16 cellular contexts compared by ENCODE assay signal in the genomic region with DNA sequence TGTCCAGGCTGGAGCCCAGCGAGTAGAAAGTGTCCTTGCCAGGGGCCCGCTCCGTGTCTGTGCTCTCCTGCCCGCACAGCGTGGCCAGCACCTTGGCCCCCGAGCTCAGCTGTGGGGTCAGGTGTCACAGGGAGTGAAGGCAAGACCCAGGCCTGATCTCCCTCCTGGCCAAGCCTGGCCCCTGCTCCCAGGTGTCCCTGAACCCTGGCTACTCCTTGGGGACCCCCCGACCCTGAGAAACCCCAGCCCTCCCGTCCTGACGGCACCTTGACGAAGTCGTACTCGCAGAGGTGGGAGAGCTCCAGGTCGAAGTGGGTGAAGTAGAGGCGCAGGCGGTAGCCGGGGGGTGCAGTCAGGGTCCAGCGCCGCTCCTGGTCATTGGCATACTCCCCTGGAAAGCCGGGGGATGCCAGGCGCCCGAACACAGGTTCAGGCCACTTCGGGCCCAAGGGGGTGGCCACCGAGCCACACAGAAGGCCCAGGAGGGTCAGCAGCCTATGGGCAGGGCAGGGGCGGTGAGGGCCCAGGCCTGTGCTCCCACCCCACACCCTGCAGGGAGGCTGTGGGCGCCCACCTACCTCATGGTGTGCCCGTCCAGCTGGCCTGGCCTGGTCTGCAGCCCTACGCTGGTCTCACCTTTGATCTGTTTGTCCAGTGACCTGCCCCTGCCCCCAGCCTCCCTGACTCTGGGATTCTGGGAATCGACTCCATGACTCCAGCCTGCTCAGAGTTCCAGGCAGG. TPM values are rescaled to one million over a fixed set of nuclear protein-coding genes. Genes with fewer than 3 reads are reported as not detected.
DNase-seq lines count a peak whose midpoint lies in the region; ATAC-seq and TF ChIP-seq lines count a peak whose summit lies in the region.
"Had no signal": no experiment of that assay in that cellular context is flagged by ENCODE, and none has a peak within 500 bp of the region (broad histone marks: within the 10 kb centered on the region; RNA-seq: fewer than 3 reads in every experiment).

A gene (minus strand): TSS at position 615 of the 741 bp plus-strand sequence. CDS start 32 bp downstream, at position 583.

- no peak within 1 kb of the TSS for H2AFZ ChIP-seq in neural progenitor cell (replicated peaks)

- H3K9ac ChIP-seq in neural progenitor cell = no peak within 1 kb of the TSS
- H3K9ac ChIP-seq: BLaER1 treated with 17β-estradiol and CSF1 and Interleukin-3, amounts not matched to agents 10 nM and 100 nM had no signal

- H3K27ac ChIP-seq in right cardiac atrium (ENCODE audit: low read length) = no peak within 1 kb of the TSS
- no peak within 1 kb of the TSS for H3K27ac ChIP-seq in right atrium auricular region
- no peak within 1 kb of the TSS for H3K27ac ChIP-seq in neural progenitor cell
- H3K27ac ChIP-seq: BLaER1 treated with 17β-estradiol and CSF1 and Interleukin-3, amounts not matched to agents 10 nM and 100 nM had no signal

- 92% methylated on average over 28 of the region's 28 CpGs for whole genome bisulfite sequencing in right cardiac atrium

- no peaks in the 10 kb centered on the region for H3K79me2 ChIP-seq in neural progenitor cell (ENCODE audit: low read depth)

- H3K4me3 Mint-ChIP-seq in neural progenitor cell = peak within 1 kb of the TSS; percentile 35
- H3K4me3 Mint-ChIP-seq: CD8-positive, alpha-beta T cell had no signal

- no peak within 1 kb of the TSS for H3K4me3 ChIP-seq in right cardiac atrium (ENCODE audit: low read length)
- H3K4me3 ChIP-seq in right atrium auricular region = no peak within 1 kb of the TSS
- H3K4me3 ChIP-seq in neural progenitor cell = no peak within 1 kb of the TSS
- H3K4me3 ChIP-seq: BLaER1 treated with 17β-estradiol and CSF1 and Interleukin-3, amounts not matched to agents 10 nM and 100 nM; K562 had no signal

- H3K9me3 ChIP-seq in right cardiac atrium (ENCODE audit: control insufficient read depth, low read length) (no peaks in the 10 kb centered on the region), right atrium auricular region (no peaks in the 10 kb centered on the region), neural progenitor cell (ENCODE audit: low read depth) (no peaks in the 10 kb centered on the region)
- H3K9me3 ChIP-seq: BLaER1 treated with 17β-estradiol and CSF1 and Interleukin-3, amounts not matched to agents 10 nM and 100 nM had no signal

- H3K27me3 Mint-ChIP-seq in neural progenitor cell (ENCODE audit: insufficient read depth, low read depth) = peaks cover 2% of the 10 kb centered on the region

- DNase-seq in right cardiac atrium (peak in 1 of 3 donors; percentile 45), right atrium auricular region (ENCODE audit: low spot score) (no peak), iPS-NIHi7 (ENCODE audit: extremely low spot score) (peak; percentile 6), neural progenitor cell (ENCODE audit: low spot score) (no peak), kidney glomerular epithelial cell (lab: John Stamatoyannopoulos, UW) (no peak), GDM1 (lab: John Stamatoyannopoulos, UW) (no peak), pons (ENCODE audit: low spot score) (no peak)
- DNase-seq: Calu3; CD8-positive, alpha-beta T cell; GOT3; NCI-H1105; NCI-H2081 had no signal

- peak; percentile 22 to 34 for ATAC-seq in right cardiac atrium
- ATAC-seq: CD8-positive, alpha-beta T cell; K562; Right ventricle myocardium inferior had no signal

- no peaks in the 10 kb centered on the region for H4K20me1 ChIP-seq in neural progenitor cell (ENCODE audit: low read depth)

- no peak for TF ChIP-seq CTCF in right atrium auricular region (IDR thresholded peaks at IDR 0.05)
- TF ChIP-seq CTCF in neural progenitor cell (IDR thresholded peaks at IDR 0.05) = no peak

- H3K4me2 ChIP-seq in neural progenitor cell = no peak within 1 kb of the TSS
- H3K4me2 ChIP-seq: BLaER1 treated with 17β-estradiol and CSF1 and Interleukin-3, amounts not matched to agents 10 nM and 100 nM had no signal

- H3K4me1 ChIP-seq in right cardiac atrium (ENCODE audit: control insufficient read depth, insufficient read depth, low read length) (no peaks in the 10 kb centered on the region), right atrium auricular region (no peaks in the 10 kb centered on the region), neural progenitor cell (peaks cover under 1% of the 10 kb centered on the region)

- peaks cover 12% of the 10 kb centered on the region for H3K4me1 Mint-ChIP-seq in neural progenitor cell

- H3K9me3 Mint-ChIP-seq in neural progenitor cell = no peaks in the 10 kb centered on the region
- H3K9me3 Mint-ChIP-seq: CD8-positive, alpha-beta T cell had no signal

- H3K36me3 ChIP-seq in right atrium auricular region (no peaks in the 10 kb centered on the region), neural progenitor cell (no peaks in the 10 kb centered on the region)
- H3K36me3 ChIP-seq: BLaER1 treated with 17β-estradiol and CSF1 and Interleukin-3, amounts not matched to agents 10 nM and 100 nM had no signal

- no peaks in the 10 kb centered on the region for H3K27me3 ChIP-seq in right cardiac atrium (ENCODE audit: control insufficient read depth, insufficient read depth)
- no peaks in the 10 kb centered on the region for H3K27me3 ChIP-seq in right atrium auricular region
- no peaks in the 10 kb centered on the region for H3K27me3 ChIP-seq in neural progenitor cell
- H3K27me3 ChIP-seq: BLaER1 treated with 17β-estradiol and CSF1 and Interleukin-3, amounts not matched to agents 10 nM and 100 nM had no signal

- H3K36me3 Mint-ChIP-seq in neural progenitor cell = no peaks in the 10 kb centered on the region
- H3K36me3 Mint-ChIP-seq: CD8-positive, alpha-beta T cell had no signal

- no peaks in the 10 kb centered on the region for H3F3A ChIP-seq in neural progenitor cell (ENCODE audit: low read depth)

- intact Hi-C loops in right cardiac atrium (cut with DNase I) = loop anchor here in 1 of 4 donors (10.0 kb wide), 1 partner anchor 598 kb away; no protein-coding TSS in a partner anchor

- no peak within 1 kb of the TSS for H3K27ac Mint-ChIP-seq in neural progenitor cell
- H3K27ac Mint-ChIP-seq: CD8-positive, alpha-beta T cell had no signal

RNA-seq across cellular contexts. Expression of the gene that starts here (rescaled TPM):
- total RNA-seq in right cardiac atrium = not detected
- polyA plus RNA-seq in right cardiac atrium = not detected
- not detected for total RNA-seq in right atrium auricular region
- total RNA-seq in neural progenitor cell (ENCODE audit: low replicate concordance) = 0.09 TPM in 1 of 2 replicates, not detected in the other
- total RNA-seq: Calu3, NCI-H460, Right ventricle myocardium inferior had no signal

Comparison
In these comparisons a context has a peak if more than half of its experiments do, and no peak if none do; other contexts are left out.
1. Peak in ATAC-seq in right cardiac atrium; RNA of the gene not detected or under 1 TPM.